1 cellular context compared by ENCODE assay signal in genomic region chr18:415627-416612, GRCh38.
TF ChIP-seq lines count a peak whose summit lies in the region.

No MANE protein-coding gene starts in this region.

TF ChIP-seq in SK-N-SH, 30 proteins besides CTCF, POLR2A, EP300 and RAD21 (continued from another document):
- TF ChIP-seq MAX (IDR thresholded peaks at IDR 0.05; ENCODE audit: low read depth) = peak; percentile 28; the same call in 1 of the 2 replicates
- TF ChIP-seq FOXJ3 (CRISPR knock-in tag; IDR thresholded peaks at IDR 0.05) = no peak
- TF ChIP-seq USF1 (IDR thresholded peaks at IDR 0.05; ENCODE audit: borderline replicate concordance, low read depth) = no peak
- peak; percentile 85 for TF ChIP-seq TCF12 (IDR thresholded peaks at IDR 0.05)
- peak; percentile 71; the same call in 1 of the 2 replicates for TF ChIP-seq TEAD4 (IDR thresholded peaks at IDR 0.05; ENCODE audit: borderline replicate concordance, insufficient read depth)
- TF ChIP-seq POLR2AphosphoS5 (IDR thresholded peaks at IDR 0.05; ENCODE audit: low read depth, low read length) = peak; percentile 52; the same call in 1 of the 2 replicates
- no peak for TF ChIP-seq GATA2 (CRISPR knock-in tag; IDR thresholded peaks at IDR 0.05)
- 0 out of 2 replicates have a peak, but pooled peaks have one; percentile 13 for TF ChIP-seq MEF2A (IDR thresholded peaks at IDR 0.05; ENCODE audit: borderline replicate concordance, low read depth)
- peak; percentile 81 for TF ChIP-seq FOSL2 (IDR thresholded peaks at IDR 0.05; ENCODE audit: borderline replicate concordance, low read depth)
- TF ChIP-seq PBX3 (IDR thresholded peaks at IDR 0.05) = peak; percentile 83
- peak; percentile 80 for TF ChIP-seq JUND (IDR thresholded peaks at IDR 0.05)
- peak; percentile 51; the same call in 1 of the 2 replicates for TF ChIP-seq FOXM1 (IDR thresholded peaks at IDR 0.05; ENCODE audit: low read depth)
